ENCODE assay signal across 38 cellular contexts in the genomic region with DNA sequence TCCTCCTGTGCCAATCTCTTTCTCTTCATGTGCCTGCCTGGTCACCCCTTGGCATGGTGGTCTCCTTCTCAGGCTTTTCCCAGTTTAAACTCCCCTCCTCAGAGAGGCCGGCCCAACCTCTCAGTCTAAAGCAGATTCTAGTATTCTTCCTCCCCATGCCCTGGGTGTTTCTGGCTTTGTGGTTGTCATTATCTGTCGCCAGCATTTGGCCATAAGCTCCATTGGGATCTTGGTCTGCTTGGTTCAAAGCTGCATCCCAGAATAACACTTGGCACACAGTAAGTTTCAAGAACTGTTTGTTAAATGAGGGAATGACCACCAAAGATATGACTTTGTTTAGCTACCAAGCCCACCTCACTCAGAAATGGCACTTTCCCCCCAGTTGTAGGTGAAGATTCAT.
"Had no signal": no experiment of that assay in that cellular context is flagged by ENCODE, and none has a peak within 500 bp of the region (broad histone marks: within the 10 kb centered on the region; RNA-seq: fewer than 3 reads in every experiment).

No MANE protein-coding gene starts in this region.

- DNase-seq: activated CD4-positive, alpha-beta memory T cell treated with anti-CD3 and anti-CD28 coated beads, Interleukin-2, amount 10 ng/mL, durations not matched to agents 7 days and 5 days; activated CD4-positive, alpha-beta T cell treated with anti-CD3 and anti-CD28 coated beads for 1 hour; activated CD4-positive, alpha-beta T cell treated with anti-CD3 and anti-CD28 coated beads for 36 hours; activated CD4-positive, alpha-beta T cell treated with anti-CD3 and anti-CD28 coated beads for 48 hours; activated CD4-positive, alpha-beta T cell treated with anti-CD3 and anti-CD28 coated beads, Interleukin-2, amount 10 ng/mL, durations not matched to agents 7 days and 5 days; activated CD4-positive, alpha-beta T cell treated with anti-CD3 and anti-CD28 coated beads, Interleukin-2, amount 50 U/mL, for 48 hours; activated CD4-positive, CD25-positive, alpha-beta regulatory T cell; activated CD8-positive, alpha-beta memory T cell treated with anti-CD3 and anti-CD28 coated beads for 24 hours; activated CD8-positive, alpha-beta memory T cell treated with anti-CD3 and anti-CD28 coated beads, Interleukin-2, amount 10 ng/mL, durations not matched to agents 7 days and 5 days; activated CD8-positive, alpha-beta memory T cell treated with anti-CD3 and anti-CD28 coated beads, Interleukin-2, amount 50 U/mL, for 48 hours; activated CD8-positive, alpha-beta T cell treated with anti-CD3 and anti-CD28 coated beads, Interleukin-2, amount 10 ng/mL, durations not matched to agents 7 days and 5 days; activated effector memory CD4-positive, alpha-beta T cell treated with Interleukin-2 at 50 U/mL for 16 hours; activated gamma-delta T cell; activated naive CD4-positive, alpha-beta T cell treated with anti-CD3 and anti-CD28 coated beads, Interleukin-2, amount 10 ng/mL, durations not matched to agents 7 days and 5 days; activated naive CD4-positive, alpha-beta T cell treated with Interleukin-2 at 50 U/mL for 16 hours; activated naive CD8-positive, alpha-beta T cell treated with anti-CD3 and anti-CD28 coated beads, Interleukin-2, amount 10 ng/mL, durations not matched to agents 7 days and 5 days; activated naive CD8-positive, alpha-beta T cell treated with anti-CD3 and anti-CD28 coated beads, Interleukin-2, amount 50 U/mL, for 24 hours; activated T-cell treated with anti-CD3 and anti-CD28 coated beads, Interleukin-2, amount 50 U/mL, for 24 hours; activated T-cell treated with anti-CD3 and anti-CD28 coated beads, Interleukin-2, amount 50 U/mL, for 48 hours; amygdala; anterior cingulate cortex; caudate nucleus; cerebellar nuclear complex; T-helper 1 cell; T-helper 2 cell; T-helper 9 cell; WERI-Rb-1 had no signal

- H3K36me3 Mint-ChIP-seq: activated CD8-positive, alpha-beta memory T cell treated with anti-CD3 and anti-CD28 coated beads, Interleukin-2, amount 10 ng/mL, durations not matched to agents 7 days and 5 days; activated naive CD4-positive, alpha-beta T cell treated with anti-CD3 and anti-CD28 coated beads, Interleukin-2, amount 10 ng/mL, durations not matched to agents 7 days and 5 days; activated naive CD4-positive, alpha-beta T cell treated with anti-CD3 and anti-CD28 coated beads, Interleukin-2, amount 50 U/mL, for 24 hours; activated naive CD8-positive, alpha-beta T cell; activated naive CD8-positive, alpha-beta T cell treated with anti-CD3 and anti-CD28 coated beads, Interleukin-2, amount 10 ng/mL, durations not matched to agents 7 days and 5 days; brain had no signal

- H3K9me3 Mint-ChIP-seq: activated CD4-positive, alpha-beta memory T cell treated with anti-CD3 and anti-CD28 coated beads, Interleukin-2, amount 10 ng/mL, durations not matched to agents 7 days and 5 days; activated CD4-positive, alpha-beta T cell treated with anti-CD3 and anti-CD28 coated beads, Interleukin-2, amount 10 ng/mL, durations not matched to agents 7 days and 5 days; activated naive CD4-positive, alpha-beta T cell treated with anti-CD3 and anti-CD28 coated beads, Interleukin-2, amount 10 ng/mL, durations not matched to agents 7 days and 5 days; activated naive CD4-positive, alpha-beta T cell treated with anti-CD3 and anti-CD28 coated beads, Interleukin-2, amount 50 U/mL, for 24 hours; activated naive CD8-positive, alpha-beta T cell treated with anti-CD3 and anti-CD28 coated beads, Interleukin-2, amount 10 ng/mL, durations not matched to agents 7 days and 5 days; activated naive CD8-positive, alpha-beta T cell treated with anti-CD3 and anti-CD28 coated beads, Interleukin-2, amount 50 U/mL, for 24 hours; activated T-cell treated with anti-CD3 and anti-CD28 coated beads, Interleukin-2, amount 50 U/mL, for 24 hours; activated T-helper 2 cell treated with anti-CD3 and anti-CD28 coated beads, Interferon-gamma antibody, Interleukin-2, Interleukin-4, amounts not matched to agents 10 μg/mL and 5 μg/mL and 100 μg/mL, durations not matched to agents 14 hours and 24 hours and 36 hours; central memory CD8-positive, alpha-beta T cell; T-helper 1 cell treated with Interleukin-12 subunit alpha and Interleukin-12 subunit beta and Interleukin-4 antibody, amounts not matched to agents 30 μg/mL and 1 μg/mL, for 36 hours; T-helper 2 cell treated with Interferon-gamma antibody and Interleukin-4, amounts not matched to agents 5 μg/mL and 100 μg/mL, for 36 hours had no signal

- H3K4me3 Mint-ChIP-seq: activated CD4-positive, alpha-beta memory T cell treated with anti-CD3 and anti-CD28 coated beads, Interleukin-2, amount 10 ng/mL, durations not matched to agents 7 days and 5 days; activated CD4-positive, alpha-beta T cell treated with anti-CD3 and anti-CD28 coated beads for 36 hours; activated CD4-positive, alpha-beta T cell treated with anti-CD3 and anti-CD28 coated beads, Interleukin-2, amount 10 ng/mL, durations not matched to agents 7 days and 5 days; activated CD8-positive, alpha-beta memory T cell treated with anti-CD3 and anti-CD28 coated beads, Interleukin-2, amount 10 ng/mL, durations not matched to agents 7 days and 5 days; activated CD8-positive, alpha-beta T cell treated with anti-CD3 and anti-CD28 coated beads, Interleukin-2, amount 10 ng/mL, durations not matched to agents 7 days and 5 days; activated naive CD4-positive, alpha-beta T cell treated with anti-CD3 and anti-CD28 coated beads, Interleukin-2, amount 10 ng/mL, durations not matched to agents 7 days and 5 days; activated naive CD4-positive, alpha-beta T cell treated with anti-CD3 and anti-CD28 coated beads, Interleukin-2, amount 50 U/mL, for 24 hours; activated naive CD8-positive, alpha-beta T cell; activated naive CD8-positive, alpha-beta T cell treated with anti-CD3 and anti-CD28 coated beads, Interleukin-2, amount 10 ng/mL, durations not matched to agents 7 days and 5 days; activated naive CD8-positive, alpha-beta T cell treated with anti-CD3 and anti-CD28 coated beads, Interleukin-2, amount 50 U/mL, for 24 hours; activated T-cell treated with anti-CD3 and anti-CD28 coated beads, Interleukin-2, amount 50 U/mL, for 24 hours; brain; central memory CD8-positive, alpha-beta T cell; T-helper 1 cell treated with Interleukin-12 subunit alpha and Interleukin-12 subunit beta and Interleukin-4 antibody, amounts not matched to agents 30 μg/mL and 1 μg/mL, for 36 hours; T-helper 2 cell treated with Interferon-gamma antibody and Interleukin-4, amounts not matched to agents 5 μg/mL and 100 μg/mL, for 36 hours; WTC11 had no signal

- ATAC-seq: activated CD4-positive, alpha-beta T cell treated with anti-CD3 and anti-CD28 coated beads for 36 hours; activated CD4-positive, CD25-positive, alpha-beta regulatory T cell treated with anti-CD3 and anti-CD28 coated beads, Interleukin-2, amount 50 U/mL, for 24 hours; activated CD8-positive, alpha-beta memory T cell treated with anti-CD3 and anti-CD28 coated beads, Interleukin-2, amount 10 ng/mL, durations not matched to agents 7 days and 5 days; activated CD8-positive, alpha-beta T cell treated with anti-CD3 and anti-CD28 coated beads, Interleukin-2, amount 10 ng/mL, durations not matched to agents 7 days and 5 days; activated naive CD8-positive, alpha-beta T cell treated with anti-CD3 and anti-CD28 coated beads, Interleukin-2, amount 50 U/mL, for 24 hours had no signal

- H3K4me3 ChIP-seq: ascending aorta, cardiac muscle cell had no signal

- H3K4me1 ChIP-seq: ascending aorta had no signal

- H3K27ac ChIP-seq: ascending aorta, cardiac muscle cell, WERI-Rb-1 had no signal

- H3K4me1 Mint-ChIP-seq: activated naive CD4-positive, alpha-beta T cell treated with anti-CD3 and anti-CD28 coated beads, Interleukin-2, amount 50 U/mL, for 24 hours; activated naive CD8-positive, alpha-beta T cell treated with anti-CD3 and anti-CD28 coated beads, Interleukin-2, amount 50 U/mL, for 24 hours; central memory CD8-positive, alpha-beta T cell had no signal

- H3K27ac Mint-ChIP-seq: activated CD4-positive, alpha-beta memory T cell treated with anti-CD3 and anti-CD28 coated beads, Interleukin-2, amount 10 ng/mL, durations not matched to agents 7 days and 5 days; activated CD4-positive, alpha-beta T cell treated with anti-CD3 and anti-CD28 coated beads for 36 hours; activated CD4-positive, alpha-beta T cell treated with anti-CD3 and anti-CD28 coated beads, Interleukin-2, amount 10 ng/mL, durations not matched to agents 7 days and 5 days; activated CD8-positive, alpha-beta memory T cell treated with anti-CD3 and anti-CD28 coated beads, Interleukin-2, amount 10 ng/mL, durations not matched to agents 7 days and 5 days; activated CD8-positive, alpha-beta T cell treated with anti-CD3 and anti-CD28 coated beads, Interleukin-2, amount 10 ng/mL, durations not matched to agents 7 days and 5 days; activated naive CD4-positive, alpha-beta T cell treated with anti-CD3 and anti-CD28 coated beads, Interleukin-2, amount 10 ng/mL, durations not matched to agents 7 days and 5 days; activated naive CD4-positive, alpha-beta T cell treated with anti-CD3 and anti-CD28 coated beads, Interleukin-2, amount 50 U/mL, for 24 hours; activated naive CD8-positive, alpha-beta T cell; activated naive CD8-positive, alpha-beta T cell treated with anti-CD3 and anti-CD28 coated beads, Interleukin-2, amount 10 ng/mL, durations not matched to agents 7 days and 5 days; activated naive CD8-positive, alpha-beta T cell treated with anti-CD3 and anti-CD28 coated beads, Interleukin-2, amount 50 U/mL, for 24 hours; activated T-cell treated with anti-CD3 and anti-CD28 coated beads, Interleukin-2, amount 50 U/mL, for 24 hours; activated T-helper 2 cell treated with anti-CD3 and anti-CD28 coated beads, Interferon-gamma antibody, Interleukin-2, Interleukin-4, amounts not matched to agents 10 μg/mL and 5 μg/mL and 100 μg/mL, durations not matched to agents 14 hours and 24 hours and 36 hours; T-helper 1 cell treated with Interleukin-12 subunit alpha and Interleukin-12 subunit beta and Interleukin-4 antibody, amounts not matched to agents 30 μg/mL and 1 μg/mL, for 36 hours; T-helper 2 cell treated with Interferon-gamma antibody and Interleukin-4, amounts not matched to agents 5 μg/mL and 100 μg/mL, for 36 hours; WTC11 had no signal

- H3K36me3 ChIP-seq: ascending aorta, cardiac muscle cell, WERI-Rb-1 had no signal
